In genomic region chr1:153277852-153278251, GRCh38 we compare ENCODE assay signal across 1 cellular context.
TF ChIP-seq lines count a peak whose summit lies in the region.

No MANE protein-coding gene starts in this region.

TF ChIP-seq in H1, 55 proteins besides CTCF, POLR2A, EP300 and RAD21 (continued from another document):
- TF ChIP-seq E2F6 (IDR thresholded peaks at IDR 0.05) (peak; percentile 40; the same call in 1 of the 2 replicates), TEAD4 (IDR thresholded peaks at IDR 0.05; ENCODE audit: low read depth, low read length) (peak; percentile 73), USF2 (IDR thresholded peaks at IDR 0.05; ENCODE audit: low read length) (peak; percentile 57; the same call in 1 of the 2 replicates)
TF ChIP-seq in H1: peak in this region for 7.
